Comparison of ENCODE assay signal across 8 cellular contexts in the genomic region with DNA sequence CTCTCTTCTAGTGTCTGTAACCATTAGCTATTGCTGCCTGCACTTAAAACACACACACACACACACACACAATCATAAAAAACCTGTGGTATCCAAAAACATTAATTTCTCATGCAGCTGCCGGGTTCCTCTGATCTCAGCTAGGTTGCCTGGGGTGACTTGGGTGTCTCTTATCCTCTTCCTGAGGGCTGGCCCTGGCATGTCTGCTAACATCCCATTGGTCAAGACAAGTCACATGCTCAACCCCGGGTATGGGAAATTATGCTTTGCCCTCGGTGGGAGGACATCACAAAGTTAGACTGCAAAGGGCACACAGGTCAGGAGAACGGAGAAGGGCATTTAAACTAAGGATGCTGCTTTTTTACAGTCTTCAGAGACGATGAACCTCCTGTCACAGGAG. TPM values are rescaled to one million over a fixed set of nuclear protein-coding genes. Genes with fewer than 3 reads are reported as not detected.
DNase-seq lines count a peak whose midpoint lies in the region; ATAC-seq, FAIRE-seq and TF ChIP-seq lines count a peak whose summit lies in the region.

No MANE protein-coding gene starts in this region.

- peak overlapping the region in 1 of 3 donors; percentile 93 for H3K27ac Mint-ChIP-seq in CD4-positive, CD25-positive, alpha-beta regulatory T cell
- H3K27ac Mint-ChIP-seq in brain: peak overlapping the region in 3 of 5 experiments; percentile 5 to 79 (median 77)

- no peaks in the 10 kb centered on the region for H3K36me3 Mint-ChIP-seq in CD4-positive, CD25-positive, alpha-beta regulatory T cell
- no peaks in the 10 kb centered on the region for H3K36me3 Mint-ChIP-seq in brain

- CTCF ChIA-PET in PC-3 (lab: Charles Lee): interaction anchor here (1.0 kb wide), 1 partner anchor 180 kb away, joined by 4 read pairs; no protein-coding TSS in a partner anchor

- no peaks in the 10 kb centered on the region for H3F3A ChIP-seq in PC-3 (ENCODE audit: low read length, unreplicated experiment)

- no peak overlapping the region for H3K27ac ChIP-seq in CD4-positive, CD25-positive, alpha-beta regulatory T cell (ENCODE audit: insufficient read depth, low read length, poor library complexity, severe bottlenecking)
- no peak overlapping the region for H3K27ac ChIP-seq in PC-3 (ENCODE audit: low read length)

- H3K79me2 ChIP-seq in PC-3 (ENCODE audit: low read length): peaks cover 2% of the 10 kb centered on the region; the same call in 1 of the 2 replicates

- H2AFZ ChIP-seq in PC-3 (ENCODE audit: low read length): peak overlapping the region; percentile 47

- 0 out of 2 replicates have a peak overlapping the region, but pooled peaks have one; percentile 13 for H3K4me2 ChIP-seq in PC-3 (ENCODE audit: low read length)

- no peak for FAIRE-seq in D721Med (lab: Jason Lieb, UNC)

- no peaks in the 10 kb centered on the region for H3K27me3 ChIP-seq in CD4-positive, CD25-positive, alpha-beta regulatory T cell (ENCODE audit: control insufficient read depth, insufficient read depth, low read length)
- H3K27me3 ChIP-seq in PC-3 (ENCODE audit: low read length): no peaks in the 10 kb centered on the region

- POLR2A ChIA-PET in PC-3 (lab: Charles Lee; ENCODE audit: unreplicated experiment): no interaction called here

- no peaks in the 10 kb centered on the region for H3K9me3 ChIP-seq in CD4-positive, CD25-positive, alpha-beta regulatory T cell (ENCODE audit: control insufficient read depth in 2 of 2, low read length in 2 of 2)
- no peaks in the 10 kb centered on the region for H3K9me3 ChIP-seq in PC-3 (ENCODE audit: low read length)

- H3K27me3 Mint-ChIP-seq in CD4-positive, CD25-positive, alpha-beta regulatory T cell: peaks cover 4% of the 10 kb centered on the region
- peaks cover 11% of the 10 kb centered on the region for H3K27me3 Mint-ChIP-seq in brain

- H3K4me1 ChIP-seq in CD4-positive, CD25-positive, alpha-beta regulatory T cell (ENCODE audit: control insufficient read depth, insufficient read depth, low read length, poor library complexity, severe bottlenecking): no peaks in the 10 kb centered on the region
- H3K4me1 ChIP-seq in PC-3 (ENCODE audit: insufficient read depth, low read length): peaks cover 24% of the 10 kb centered on the region

- H3K9me3 Mint-ChIP-seq in CD4-positive, CD25-positive, alpha-beta regulatory T cell: peaks cover 0 to 1% (median 0%) of the 10 kb centered on the region in 7 donors
- peaks cover 4 to 24% (median 15%) of the 10 kb centered on the region in 5 experiments for H3K9me3 Mint-ChIP-seq in brain

- H3K9ac ChIP-seq in PC-3 (ENCODE audit: low read length): no peak overlapping the region

- intact Hi-C loops in PC-3 (cut with micrococcal nuclease): no loop called here

- peak in 2 of 3 donors; percentile 38 to 73 for DNase-seq in CD4-positive, CD25-positive, alpha-beta regulatory T cell
- DNase-seq in GM20000 (ENCODE audit: low spot score) (peak; percentile 75), PC-3 (peak; percentile 30), D721Med (ENCODE audit: insufficient read length, low spot score) (no peak)
- DNase-seq in stimulated activated CD4-positive, alpha-beta T cell treated with anti-CD3 and anti-CD28 coated beads, Interleukin-15, amount 100 ng/mL, for 24 hours: peak; percentile 56

- ATAC-seq in CD4-positive, CD25-positive, alpha-beta regulatory T cell (ENCODE audit: low read depth in 2 of 2): peak; percentile 54 to 59
- ATAC-seq in PC-3: no peak
- ATAC-seq in GM18870 (IDR thresholded peaks at IDR 0.05; ENCODE audit: unreplicated experiment): no peak
- no peak for ATAC-seq in GM18517 (IDR thresholded peaks at IDR 0.05; ENCODE audit: unreplicated experiment)

- H3K4me1 Mint-ChIP-seq in CD4-positive, CD25-positive, alpha-beta regulatory T cell: peaks cover 0 to 8% (median 2%) of the 10 kb centered on the region in 4 donors
- H3K4me1 Mint-ChIP-seq in brain: peaks cover 17% of the 10 kb centered on the region

- H3K4me3 Mint-ChIP-seq in CD4-positive, CD25-positive, alpha-beta regulatory T cell: peak overlapping the region in 2 of 4 donors; percentile 57 to 69
- peak overlapping the region in 1 of 5 experiments; percentile 42 for H3K4me3 Mint-ChIP-seq in brain

- H4K20me1 ChIP-seq in PC-3 (ENCODE audit: low read length): no peaks in the 10 kb centered on the region

- H3K9me2 ChIP-seq in PC-3 (replicated peaks; ENCODE audit: low read length): no peaks in the 10 kb centered on the region

- no peaks in the 10 kb centered on the region for H3K36me3 ChIP-seq in CD4-positive, CD25-positive, alpha-beta regulatory T cell (ENCODE audit: control insufficient read depth, insufficient read depth, low read length)
- H3K36me3 ChIP-seq in PC-3 (ENCODE audit: low read depth, low read length): no peaks in the 10 kb centered on the region

- H3K4me3 ChIP-seq in CD4-positive, CD25-positive, alpha-beta regulatory T cell (ENCODE audit: low read depth, low read length): no peak overlapping the region
- H3K4me3 ChIP-seq in PC-3 (ENCODE audit: low read length): no peak overlapping the region

- no TSS peak for BruUV-seq in PC-3 (replicated peaks; lab: Mats Ljungman, UMichigan)

- no peak for TF ChIP-seq CTCF in GM20000 (IDR thresholded peaks at IDR 0.05; ENCODE audit: extremely low read depth, missing control alignments)
- TF ChIP-seq CTCF in PC-3 (conservative IDR thresholded peaks at IDR 0.05; ENCODE audit: low read depth, low read length): no peak
- TF ChIP-seq CTCF in brain (conservative IDR thresholded peaks at IDR 0.05): no peak
- no peak for TF ChIP-seq CTCF in D721Med (IDR thresholded peaks at IDR 0.05; ENCODE audit: insufficient read depth, missing control alignments)

RNA-seq across cellular contexts. Expression of a gene that starts 55.7 kb away (rescaled TPM):
- total RNA-seq in CD4-positive, CD25-positive, alpha-beta regulatory T cell: not detected
- polyA plus RNA-seq in CD4-positive, CD25-positive, alpha-beta regulatory T cell: not detected
- 1.6 and 2.4 TPM in 2 replicates for total RNA-seq in PC-3 (2014; rRNA removed)
- polyA plus RNA-seq in brain (ENCODE audit: insufficient read depth, low read depth, low replicate concordance): 0.14 TPM

Comparison
In these comparisons a context has a peak if more than half of its experiments do, and no peak if none do; other contexts are left out.
1. ATAC-seq: peak in CD4-positive, CD25-positive, alpha-beta regulatory T cell (2 of 2); none in PC-3 (single experiment), GM18870 (single experiment) and GM18517 (single experiment).